Comparison of ENCODE assay signal across 27 cellular contexts in genomic region chr10:96056787-96057186, GRCh38.
"Had no signal": no experiment of that assay in that cellular context is flagged by ENCODE, and none has a peak within 500 bp of the region (broad histone marks: within the 10 kb centered on the region; RNA-seq: fewer than 3 reads in every experiment).

No MANE protein-coding gene starts in this region.

- H3K27me3 Mint-ChIP-seq: naive thymus-derived CD4-positive, alpha-beta T cell; progenitor cell of endocrine pancreas; stimulated activated memory B cell treated with anti-CD40 and anti-IgM and Interleukin-4, amounts not matched to agents 10 μg/mL and 1 μg/mL and 100 μg/mL, for 72 hours; stimulated activated naive CD8-positive, alpha-beta T cell treated with anti-CD3 and anti-CD28 coated beads, Interleukin-15, amount 100 ng/mL, for 72 hours; type B pancreatic cell had no signal

- ATAC-seq: naive thymus-derived CD4-positive, alpha-beta T cell; natural killer cell; psoas muscle; right cardiac atrium; right lobe of liver; stimulated activated memory B cell treated with anti-CD40 and anti-IgM and Interleukin-4, amounts not matched to agents 10 μg/mL and 1 μg/mL and 100 μg/mL, for 72 hours; stimulated activated naive CD8-positive, alpha-beta T cell treated with anti-CD3 and anti-CD28 coated beads, Interleukin-15, amount 100 ng/mL, for 72 hours; upper lobe of right lung had no signal

- H3K27ac Mint-ChIP-seq: naive thymus-derived CD4-positive, alpha-beta T cell; natural killer cell; nephron; neural progenitor cell; progenitor cell of endocrine pancreas; stimulated activated memory B cell treated with anti-CD40 and anti-IgM and Interleukin-4, amounts not matched to agents 10 μg/mL and 1 μg/mL and 100 μg/mL, for 72 hours; type B pancreatic cell had no signal

- H3K9me3 Mint-ChIP-seq: naive thymus-derived CD4-positive, alpha-beta T cell; natural killer cell; nephron; neural progenitor cell; stimulated activated memory B cell treated with anti-CD40 and anti-IgM and Interleukin-4, amounts not matched to agents 10 μg/mL and 1 μg/mL and 100 μg/mL, for 72 hours; stimulated activated naive CD8-positive, alpha-beta T cell treated with anti-CD3 and anti-CD28 coated beads, Interleukin-15, amount 100 ng/mL, for 72 hours; type B pancreatic cell had no signal

- DNase-seq: naive thymus-derived CD4-positive, alpha-beta T cell; natural killer cell; occipital lobe; ovary; posterior cingulate gyrus; psoas muscle; right cardiac atrium; right lobe of liver; sigmoid colon; small intestine; stimulated activated CD4-positive, alpha-beta T cell treated with anti-CD3 and anti-CD28 coated beads, Interleukin-15, amount 100 ng/mL, for 24 hours; stimulated activated CD4-positive, alpha-beta T cell treated with anti-CD3 and anti-CD28 coated beads, Interleukin-2, amount 100 ng/mL, for 24 hours; stimulated activated CD4-positive, alpha-beta T cell treated with anti-CD3 and anti-CD28 coated beads, Interleukin-2, amount 100 ng/mL, for 48 hours; stimulated activated CD4-positive, alpha-beta T cell treated with anti-CD3 and anti-CD28 coated beads, Interleukin-4, amount 100 ng/mL, for 24 hours; stimulated activated naive CD4-positive, alpha-beta T cell; stimulated activated naive CD8-positive, alpha-beta T cell treated with anti-CD3 and anti-CD28 coated beads, Interleukin-15, amount 100 ng/mL, for 72 hours; substantia nigra; testis; tibial artery; transverse colon; upper lobe of right lung; uterus had no signal

- H3K4me1 Mint-ChIP-seq: neural progenitor cell had no signal

- H3K4me3 Mint-ChIP-seq: naive thymus-derived CD4-positive, alpha-beta T cell; natural killer cell; nephron; neural progenitor cell; stimulated activated memory B cell treated with anti-CD40 and anti-IgM and Interleukin-4, amounts not matched to agents 10 μg/mL and 1 μg/mL and 100 μg/mL, for 72 hours; stimulated activated naive CD8-positive, alpha-beta T cell treated with anti-CD3 and anti-CD28 coated beads, Interleukin-15, amount 100 ng/mL, for 72 hours; type B pancreatic cell had no signal
